Comparison of ENCODE assay signal across 11 cellular contexts in the genomic region with DNA sequence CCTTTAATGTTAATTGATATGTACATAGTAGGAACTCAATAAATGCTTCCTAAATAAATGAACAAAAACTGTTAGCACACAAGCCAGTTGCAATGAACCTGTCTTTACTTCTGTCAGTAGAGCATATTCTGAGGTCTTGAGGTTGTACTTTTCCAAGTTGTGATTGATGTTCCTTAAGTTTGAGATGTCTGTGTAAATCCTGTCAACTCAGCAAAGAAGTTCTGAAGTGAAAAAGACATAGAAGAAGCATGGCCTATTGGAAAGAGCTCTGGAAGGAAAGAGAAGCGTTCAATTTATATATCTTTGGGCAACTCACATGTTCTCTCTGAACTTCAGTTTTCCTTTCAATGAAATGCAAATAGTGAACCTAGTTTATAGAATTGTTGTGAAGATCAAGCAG.
"Had no signal": no experiment of that assay in that cellular context is flagged by ENCODE, and none has a peak within 500 bp of the region (broad histone marks: within the 10 kb centered on the region; RNA-seq: fewer than 3 reads in every experiment).

No MANE protein-coding gene starts in this region.

- ATAC-seq: GM23338, HCT116 had no signal

- FAIRE-seq: H1, H54 had no signal

- H3K36me3 ChIP-seq: HAP-1 had no signal

- H2AFZ ChIP-seq: GM23248, GM23338 had no signal

- H3K4me1 ChIP-seq: HAP-1 had no signal

- H3K9me3 ChIP-seq: HAP-1 had no signal

- H3K27ac ChIP-seq: GM23248 had no signal

- H3K9ac ChIP-seq: GM23248 had no signal

- H3K4me3 ChIP-seq: GM23248, GM23338, HAP-1 had no signal

- H3K4me2 ChIP-seq: GM23338 had no signal

- DNase-seq: GM23248, GOT3, H7, H9, HCEC 1CT, HFFc6 had no signal
